ENCODE assay signal across 12 cellular contexts in genomic region chr9:107316795-107317661, GRCh38. TPM values are rescaled to one million over a fixed set of nuclear protein-coding genes. Genes with fewer than 3 reads are reported as not detected.
A peak's percentile ranks its signal among the peaks of the same experiment; 100 is the strongest.
DNase-seq lines count a peak whose midpoint lies in the region; ATAC-seq and TF ChIP-seq lines count a peak whose summit lies in the region.
"Had no signal": no experiment of that assay in that cellular context is flagged by ENCODE, and none has a peak within 500 bp of the region (broad histone marks: within the 10 kb centered on the region; RNA-seq: fewer than 3 reads in every experiment).

No MANE protein-coding gene starts in this region.

- no peaks in the 10 kb centered on the region for H3K27me3 Mint-ChIP-seq in activated T-cell treated with anti-CD3 and anti-CD28 coated beads, Interleukin-2, amount 50 U/mL, for 72 hours (ENCODE audit: low read depth)
- H3K27me3 Mint-ChIP-seq in endodermal cell (ENCODE audit: insufficient read depth), result no peaks in the 10 kb centered on the region

- no peak overlapping the region for H2AK9ac ChIP-seq in IMR-90 (replicated peaks; ENCODE audit: low read depth, low read length, poor library complexity)

- no peak for TF ChIP-seq RAD21 in IMR-90 (IDR thresholded peaks at IDR 0.05; ENCODE audit: low read length)

- no TSS peak for BruUV-seq in IMR-90 (replicated peaks; lab: Mats Ljungman, UMichigan)

- H3K4me1 ChIP-seq in IMR-90 (ENCODE audit: control insufficient read depth, insufficient read depth, low read length) (peaks cover 9% of the 10 kb centered on the region), endodermal cell (ENCODE audit: control insufficient read depth, insufficient read depth, low read length) (peaks cover 2% of the 10 kb centered on the region), spleen (peaks cover 5 to 72% (median 30%) of the 10 kb centered on the region in 6 donors)

- peaks cover 13 to 49% of the 10 kb centered on the region in 2 experiments; a peak in 3 of 4 replicates for H3K79me1 ChIP-seq in IMR-90 (ENCODE audit: low read depth in 1 of 2, low read length in 2 of 2)

- H4K5ac ChIP-seq in IMR-90 (ENCODE audit: low read depth, low read length), result no peak overlapping the region

- H4K8ac ChIP-seq in IMR-90 (ENCODE audit: low read depth in 2 of 2, low read length in 2 of 2), result no peak overlapping the region

- no peak overlapping the region for H3K4me2 ChIP-seq in IMR-90 (ENCODE audit: low read depth, low read length)

- H3K4me1 Mint-ChIP-seq in activated T-cell treated with anti-CD3 and anti-CD28 coated beads, Interleukin-2, amount 50 U/mL, for 72 hours (ENCODE audit: low read depth), result peaks cover 51% of the 10 kb centered on the region
- peaks cover 19% of the 10 kb centered on the region for H3K4me1 Mint-ChIP-seq in endodermal cell

- peak overlapping the region; percentile 52 for H3K27ac Mint-ChIP-seq in activated T-cell treated with anti-CD3 and anti-CD28 coated beads, Interleukin-2, amount 50 U/mL, for 72 hours
- peak overlapping the region; percentile 20 for H3K27ac Mint-ChIP-seq in endodermal cell

- no peak overlapping the region for H3K23ac ChIP-seq in IMR-90 (ENCODE audit: low read depth, low read length)

- no peak overlapping the region for H2BK15ac ChIP-seq in IMR-90 (ENCODE audit: low read depth, low read length)

- no peaks in the 10 kb centered on the region for H3K9me3 ChIP-seq in IMR-90 (ENCODE audit: control insufficient read depth, insufficient read depth, low read length)
- H3K9me3 ChIP-seq in endodermal cell (ENCODE audit: control insufficient read depth, low read length), result no peaks in the 10 kb centered on the region
- H3K9me3 ChIP-seq in spleen, result no peaks in the 10 kb centered on the region
- H3K9me3 ChIP-seq: thoracic aorta had no signal

- H3K9me1 ChIP-seq in IMR-90 (ENCODE audit: insufficient read depth, low read length), result peaks cover 10% of the 10 kb centered on the region; the same call in 1 of the 2 replicates

- no peak overlapping the region for H2AFZ ChIP-seq in IMR-90 (replicated peaks; ENCODE audit: low read length, poor library complexity)

- 60% methylated on average over 1 of the region's 5 CpGs; no CpG with 5 or more reads in 1 of the 2 experiments for WGBS in IMR-90 (ENCODE audit: extremely low coverage in 2 of 2, insufficient read length in 1 of 2), 2 experiments
- WGBS in endodermal cell (ENCODE audit: insufficient coverage in 1 of 2, insufficient read length in 1 of 2), 2 experiments, result 96 to 100% methylated on average over 1 to 5 of the region's 5 CpGs
- WGBS in spleen, 5 donors, result 81 to 87% (median 82%) methylated on average over 5 of the region's 5 CpGs

- H3K27me3 ChIP-seq in IMR-90 (ENCODE audit: control insufficient read depth, insufficient read depth, low read length) (no peaks in the 10 kb centered on the region), endodermal cell (ENCODE audit: control insufficient read depth, insufficient read depth, low read length, poor library complexity, severe bottlenecking) (no peaks in the 10 kb centered on the region), spleen (replicated peaks in 1 of 7) (no peaks in the 10 kb centered on the region)

- H2BK20ac ChIP-seq in IMR-90 (ENCODE audit: low read depth, low read length), result no peak overlapping the region

- dilution Hi-C loops in IMR-90 (cut with HindIII; ENCODE audit: low sequenced_read_pairs, unreplicated experiment), result no loop called here

- POLR2A ChIA-PET in IMR-90 (lab: Charles Lee; ENCODE audit: unreplicated experiment), result no interaction called here

- H2BK120ac ChIP-seq in IMR-90 (ENCODE audit: low read depth, low read length), result no peak overlapping the region

- TF ChIP-seq POLR2A in IMR-90 (IDR thresholded peaks at IDR 0.05; ENCODE audit: low read depth, low read length) (no peak), spleen (IDR thresholded peaks at IDR 0.05) (no peak)

- no peak for DNase-seq in activated T-cell treated with anti-CD3 and anti-CD28 coated beads, Interleukin-2, amount 50 U/mL, for 72 hours
- DNase-seq in activated T-cell treated with anti-CD3 and anti-CD28 coated beads, Interleukin-2, amount 50 U/mL, for 48 hours, result no peak
- DNase-seq in IMR-90 (no peak), endodermal cell (no peak), spleen (peak; percentile 75), globus pallidus (ENCODE audit: low spot score) (no peak), EL (no peak)
- DNase-seq: amygdala, NCI-H82 had no signal

- H3K9ac ChIP-seq in IMR-90 (ENCODE audit: low read depth, low read length), result no peak overlapping the region
- H3K9ac ChIP-seq in endodermal cell (ENCODE audit: extremely low read depth, low read length, poor library complexity, severe bottlenecking), result no peak overlapping the region

- no peak overlapping the region for H3K14ac ChIP-seq in IMR-90 (replicated peaks; ENCODE audit: low read depth, low read length)

- intact Hi-C loops in IMR-90 (cut with micrococcal nuclease) (no loop called here), spleen (cut with DNase I; ENCODE audit: low total_unique reads) (no loop called here)

- TF ChIP-seq CTCF in IMR-90 (conservative IDR thresholded peaks at IDR 0.05; ENCODE audit: low read depth, low read length) (no peak), endodermal cell (conservative IDR thresholded peaks at IDR 0.05) (no peak), spleen (IDR thresholded peaks at IDR 0.05 in 8 of 11, conservative IDR thresholded peaks at IDR 0.05 in 3 of 11) (no peak)

- CTCF ChIA-PET in IMR-90 (lab: Yijun Ruan, JAX), result interaction anchor here (0.6 kb wide), 1 partner anchor 763 kb away, joined by 3 read pairs; no protein-coding TSS in a partner anchor

- no peak overlapping the region for H3K4me3 Mint-ChIP-seq in activated T-cell treated with anti-CD3 and anti-CD28 coated beads, Interleukin-2, amount 50 U/mL, for 72 hours
- H3K4me3 Mint-ChIP-seq in endodermal cell, result no peak overlapping the region

- H3K4me3 ChIP-seq in IMR-90 (ENCODE audit: insufficient read depth, low read depth, low read length) (no peak overlapping the region), endodermal cell (ENCODE audit: low read length) (no peak overlapping the region), spleen (no peak overlapping the region)
- H3K4me3 ChIP-seq: lung, thoracic aorta had no signal

- H2BK5ac ChIP-seq in IMR-90 (ENCODE audit: low read depth, low read length, poor library complexity, severe bottlenecking), result no peak overlapping the region

- peaks cover 66% of the 10 kb centered on the region for H4K20me1 ChIP-seq in IMR-90 (ENCODE audit: insufficient read depth, low read length)

- H3K18ac ChIP-seq in IMR-90 (ENCODE audit: low read depth, low read length), result no peak overlapping the region

- H4K91ac ChIP-seq in IMR-90 (ENCODE audit: insufficient read depth, low read depth, low read length), result no peak overlapping the region

- no peak overlapping the region for H3K4ac ChIP-seq in IMR-90 (ENCODE audit: low read depth, low read length)

- no peak overlapping the region for H3K56ac ChIP-seq in IMR-90 (ENCODE audit: extremely low read depth, insufficient read depth, low read length)

- no peaks in the 10 kb centered on the region for H3K9me3 Mint-ChIP-seq in activated T-cell treated with anti-CD3 and anti-CD28 coated beads, Interleukin-2, amount 50 U/mL, for 72 hours
- H3K9me3 Mint-ChIP-seq in endodermal cell, result no peaks in the 10 kb centered on the region

- H3K27ac ChIP-seq in IMR-90 (ENCODE audit: insufficient read depth, low read length) (no peak overlapping the region), endodermal cell (ENCODE audit: low read depth, low read length) (no peak overlapping the region), spleen (peak overlapping the region in 6 of 8 donors; percentile 17 to 82 (median 55))
- H3K27ac ChIP-seq: thoracic aorta had no signal

- no peak for ATAC-seq in activated T-cell treated with anti-CD3 and anti-CD28 coated beads, Interleukin-2, amount 50 U/mL, for 72 hours (replicated peaks in 1 of 2)
- ATAC-seq in IMR-90 (ENCODE audit: low read depth) (peak; percentile 27; the same call in 1 of the 2 replicates), HG03039 (IDR thresholded peaks at IDR 0.05; ENCODE audit: unreplicated experiment) (no peak)

- in situ Hi-C loops in IMR-90 (cut with MboI; ENCODE audit: low sequenced_read_pairs), result no loop called here

- H3K36me3 ChIP-seq in IMR-90 (ENCODE audit: control insufficient read depth, insufficient read depth, low read length) (peaks cover 29% of the 10 kb centered on the region), endodermal cell (ENCODE audit: control insufficient read depth, insufficient read depth, low read length) (peaks cover 97% of the 10 kb centered on the region), spleen (peaks cover 0 to 88% (median 28%) of the 10 kb centered on the region in 6 donors)

- H3K36me3 Mint-ChIP-seq in activated T-cell treated with anti-CD3 and anti-CD28 coated beads, Interleukin-2, amount 50 U/mL, for 72 hours (ENCODE audit: insufficient read depth in 2 of 2), result peaks cover 21 to 56% of the 10 kb centered on the region in 2 donors
- H3K36me3 Mint-ChIP-seq in endodermal cell (ENCODE audit: low read depth), result peaks cover 72% of the 10 kb centered on the region

- no peak overlapping the region for H2AK5ac ChIP-seq in IMR-90 (ENCODE audit: low read depth, low read length)

TF ChIP-seq in IMR-90, 13 proteins besides CTCF, POLR2A, EP300 and RAD21:
- TF ChIP-seq NFE2L2 (IDR thresholded peaks at IDR 0.05; ENCODE audit: low read depth, low read length) (no peak), MXI1 (IDR thresholded peaks at IDR 0.05; ENCODE audit: borderline replicate concordance, low read depth, low read length) (peak; percentile 11; the same call in 1 of the 2 replicates)

RNA-seq across cellular contexts. Expression of gene RAD23B, which starts 33.9 kb away (rescaled TPM):
- total RNA-seq in activated T-cell treated with anti-CD3 and anti-CD28 coated beads, Interleukin-2, amount 50 U/mL, for 72 hours, result 100 to 1,000 TPM in 1 of 2 donors, 10 to 100 TPM in 1; 88.7 to 112 TPM
- total RNA-seq in IMR-90 (2012; rRNA removed), result 126 and 127 TPM in 2 replicates
- polyA plus RNA-seq in IMR-90 (2012; rRNA removed), result 123 and 148 TPM in 2 replicates
- 48.2 and 80.7 TPM in 2 replicates for polyA plus RNA-seq in IMR-90 (2012; cell fraction: cytosol; rRNA removed)
- 20.9 and 67.7 TPM in 2 replicates for polyA plus RNA-seq in IMR-90 (2012; cell fraction: nucleus; rRNA removed; ENCODE audit: low replicate concordance)
- total RNA-seq in endodermal cell, result 100 to 1,000 TPM; 154 to 167 TPM
- polyA plus RNA-seq in endodermal cell (2013, experiment 1 of 2), result 147 TPM
- 135 TPM for polyA plus RNA-seq in endodermal cell (2013, experiment 2 of 2)
- total RNA-seq in spleen, result 10 to 100 TPM; 52.8 to 91.9 (median 69.7) TPM
- polyA plus RNA-seq in spleen, result 10 to 100 TPM; 21.3 to 35.8 (median 27.7) TPM

Comparison
In these comparisons a context has a peak if more than half of its experiments do, and no peak if none do; other contexts are left out.
1. H3K27ac ChIP-seq: peak in spleen (6 of 8); none in IMR-90 (single experiment) and endodermal cell (single experiment).